In the genomic region with DNA sequence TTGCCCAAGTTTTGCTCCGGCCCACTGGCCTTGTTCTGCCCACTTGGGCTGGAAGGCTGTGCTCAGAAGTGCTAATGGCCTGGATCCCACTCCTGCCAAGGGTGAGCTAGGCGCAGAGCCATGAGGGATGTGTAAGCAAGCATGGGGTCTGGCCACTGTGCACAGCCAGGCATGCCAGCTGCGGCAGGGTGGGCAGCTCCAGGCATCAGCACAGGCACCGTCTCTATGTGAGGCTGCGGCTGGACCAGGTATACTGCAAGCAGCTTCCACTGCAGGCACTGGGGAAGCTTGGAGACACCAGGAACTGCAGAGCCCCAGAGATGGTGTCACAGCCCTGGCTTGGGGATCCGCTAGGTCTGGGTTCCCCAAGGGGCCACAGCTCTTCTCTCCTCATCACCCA, we compare ENCODE assay signal across 1 cellular context.
TF ChIP-seq lines count a peak whose summit lies in the region.

No MANE protein-coding gene starts in this region.

TF ChIP-seq in IMR-90, 13 proteins besides CTCF, POLR2A, EP300 and RAD21:
- TF ChIP-seq, protein P1, sequence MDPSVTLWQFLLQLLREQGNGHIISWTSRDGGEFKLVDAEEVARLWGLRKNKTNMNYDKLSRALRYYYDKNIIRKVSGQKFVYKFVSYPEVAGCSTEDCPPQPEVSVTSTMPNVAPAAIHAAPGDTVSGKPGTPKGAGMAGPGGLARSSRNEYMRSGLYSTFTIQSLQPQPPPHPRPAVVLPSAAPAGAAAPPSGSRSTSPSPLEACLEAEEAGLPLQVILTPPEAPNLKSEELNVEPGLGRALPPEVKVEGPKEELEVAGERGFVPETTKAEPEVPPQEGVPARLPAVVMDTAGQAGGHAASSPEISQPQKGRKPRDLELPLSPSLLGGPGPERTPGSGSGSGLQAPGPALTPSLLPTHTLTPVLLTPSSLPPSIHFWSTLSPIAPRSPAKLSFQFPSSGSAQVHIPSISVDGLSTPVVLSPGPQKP (IDR thresholded peaks at IDR 0.05; ENCODE audit: borderline replicate concordance, low read depth, low read length) = no peak
- TF ChIP-seq CEBPB (IDR thresholded peaks at IDR 0.05; ENCODE audit: low read depth, low read length) (no peak), RCOR1 (IDR thresholded peaks at IDR 0.05; ENCODE audit: insufficient replicate concordance, low read length) (no peak), USF2 (IDR thresholded peaks at IDR 0.05; ENCODE audit: low read depth, low read length) (no peak)
